9 cellular contexts compared by ENCODE assay signal in genomic region chr3:197372076-197372661, GRCh38.
A peak's percentile ranks its signal among the peaks of the same experiment; 100 is the strongest.
DNase-seq lines count a peak whose midpoint lies in the region; ATAC-seq and TF ChIP-seq lines count a peak whose summit lies in the region.
"Had no signal": no experiment of that assay in that cellular context is flagged by ENCODE, and none has a peak within 500 bp of the region (broad histone marks: within the 10 kb centered on the region; RNA-seq: fewer than 3 reads in every experiment).

No MANE protein-coding gene starts in this region.

- TSS peak; percentile 93 for BruUV-seq in mammary epithelial cell (replicated peaks; lab: Mats Ljungman, UMichigan)

- no peak overlapping the region for H2BK5ac ChIP-seq in mesendoderm (ENCODE audit: low read length)

- no peak overlapping the region for H2AK5ac ChIP-seq in mesendoderm (ENCODE audit: low read length)

- H3K36me3 Mint-ChIP-seq in activated T-helper 1 cell treated with anti-CD3 and anti-CD28 coated beads, Interleukin-12 subunit alpha, Interleukin-12 subunit beta, Interleukin-2, Interleukin-4 antibody, amounts not matched to agents 30 ng/mL and 10 ng/mL and 1 ng/mL, durations not matched to agents 14 hours and 24 hours and 36 hours (ENCODE audit: low read depth): no peaks in the 10 kb centered on the region

- CTCF ChIA-PET in mammary epithelial cell (lab: Charles Lee; ENCODE audit: low non-redundant PET): no interaction called here

- intact Hi-C loops in mammary epithelial cell (cut with micrococcal nuclease): loop anchor here (1.0 to 5.0 kb wide), 3 partner anchors 22 to 80 kb away; partner anchors contain the start of gene DLG1
- intact Hi-C loops in activated T-helper 1 cell treated with anti-CD3 and anti-CD28 coated beads, Interleukin-12 subunit alpha, Interleukin-12 subunit beta, Interleukin-2, Interleukin-4 antibody, amounts not matched to agents 30 ng/mL and 10 ng/mL and 1 ng/mL, durations not matched to agents 14 hours and 24 hours and 36 hours (cut with micrococcal nuclease): no loop called here

- H3K4me1 ChIP-seq in mammary epithelial cell (ENCODE audit: insufficient read depth, low read length): peaks cover 56% of the 10 kb centered on the region
- H3K4me1 ChIP-seq in mesendoderm (ENCODE audit: control insufficient read depth, low read depth, low read length): peaks cover 8% of the 10 kb centered on the region

- no peak for TF ChIP-seq CTCF in mammary epithelial cell (conservative IDR thresholded peaks at IDR 0.05 in 1 of 2, IDR thresholded peaks at IDR 0.05 in 1 of 2; ENCODE audit: extremely low read depth in 1 of 2, insufficient read depth in 1 of 2, low read depth in 1 of 2, low read length in 2 of 2)

- H3K4ac ChIP-seq in mesendoderm (ENCODE audit: low read depth, low read length): no peak overlapping the region

- H3K9ac ChIP-seq in mammary epithelial cell (ENCODE audit: insufficient read depth, low read length) (peak overlapping the region; percentile 33), mesendoderm (ENCODE audit: low read length) (no peak overlapping the region)

- H2AFZ ChIP-seq in mammary epithelial cell (ENCODE audit: low read depth, low read length): peak overlapping the region; percentile 43

- ATAC-seq in GM18517 (IDR thresholded peaks at IDR 0.05; ENCODE audit: unreplicated experiment): no peak
- no peak for ATAC-seq in GM18867 (IDR thresholded peaks at IDR 0.05; ENCODE audit: unreplicated experiment)

- in situ Hi-C loops in ACHN (cut with HindIII; ENCODE audit: low pct_ligation_motif_present, low pct_unique_long_range_greater_than_20kb, low sequenced_read_pairs): no loop called here
- in situ Hi-C loops in mammary epithelial cell (cut with MboI; ENCODE audit: low sequenced_read_pairs in 2 of 2): loop anchor here in 1 of 2 donors (5.0 kb wide), 1 partner anchor 75 kb away; the partner anchor contains the start of gene DLG1

- H3K27ac Mint-ChIP-seq in activated T-helper 1 cell treated with anti-CD3 and anti-CD28 coated beads, Interleukin-12 subunit alpha, Interleukin-12 subunit beta, Interleukin-2, Interleukin-4 antibody, amounts not matched to agents 30 ng/mL and 10 ng/mL and 1 ng/mL, durations not matched to agents 14 hours and 24 hours and 36 hours: no peak overlapping the region

- no peak overlapping the region for H4K5ac ChIP-seq in mesendoderm (ENCODE audit: low read length)

- H4K20me1 ChIP-seq in mammary epithelial cell (ENCODE audit: insufficient read depth, low read length): no peaks in the 10 kb centered on the region

- H3K9me3 ChIP-seq in mammary epithelial cell (replicated peaks; ENCODE audit: insufficient read depth, low read length): no peaks in the 10 kb centered on the region

- H3K9me3 Mint-ChIP-seq in activated T-helper 1 cell treated with anti-CD3 and anti-CD28 coated beads, Interleukin-12 subunit alpha, Interleukin-12 subunit beta, Interleukin-2, Interleukin-4 antibody, amounts not matched to agents 30 ng/mL and 10 ng/mL and 1 ng/mL, durations not matched to agents 14 hours and 24 hours and 36 hours: no peaks in the 10 kb centered on the region

- dilution Hi-C loops in mammary epithelial cell (cut with HindIII; ENCODE audit: low sequenced_read_pairs): no loop called here

- H3K27me3 Mint-ChIP-seq in activated T-helper 1 cell treated with anti-CD3 and anti-CD28 coated beads, Interleukin-12 subunit alpha, Interleukin-12 subunit beta, Interleukin-2, Interleukin-4 antibody, amounts not matched to agents 30 ng/mL and 10 ng/mL and 1 ng/mL, durations not matched to agents 14 hours and 24 hours and 36 hours (ENCODE audit: insufficient read depth): peaks cover 4% of the 10 kb centered on the region

- H3K4me2 ChIP-seq in mammary epithelial cell (ENCODE audit: insufficient read depth, low read depth, low read length) (peak overlapping the region; percentile 44), mesendoderm (ENCODE audit: low read length) (no peak overlapping the region)

- H3K56ac ChIP-seq in mesendoderm (ENCODE audit: low read length): no peak overlapping the region

- H2BK15ac ChIP-seq in mesendoderm (replicated peaks; ENCODE audit: low read depth): no peak overlapping the region

- H3K27me3 ChIP-seq in mammary epithelial cell (ENCODE audit: insufficient read depth, low read length) (no peaks in the 10 kb centered on the region), mesendoderm (ENCODE audit: insufficient read depth, low read length, poor library complexity) (no peaks in the 10 kb centered on the region)

- no peak overlapping the region for H4K8ac ChIP-seq in mesendoderm (ENCODE audit: low read depth, low read length)

- no peak overlapping the region for H3K18ac ChIP-seq in mesendoderm (ENCODE audit: low read length)

- H3K36me3 ChIP-seq in mammary epithelial cell (ENCODE audit: insufficient read depth, low read length) (no peaks in the 10 kb centered on the region), mesendoderm (ENCODE audit: control insufficient read depth, insufficient read depth, low read length) (no peaks in the 10 kb centered on the region)

- no peak overlapping the region for H3K23ac ChIP-seq in mesendoderm (ENCODE audit: low read length)

- no peak overlapping the region for H3K4me3 Mint-ChIP-seq in activated T-helper 1 cell treated with anti-CD3 and anti-CD28 coated beads, Interleukin-12 subunit alpha, Interleukin-12 subunit beta, Interleukin-2, Interleukin-4 antibody, amounts not matched to agents 30 ng/mL and 10 ng/mL and 1 ng/mL, durations not matched to agents 14 hours and 24 hours and 36 hours

- under 1% methylated on average over 7 of the region's 7 CpGs for WGBS in mammary epithelial cell (ENCODE audit: low coverage, missing lambda C conversion rate)
- no CpG with 5 or more reads among the region's 7 CpGs for WGBS in mesendoderm (ENCODE audit: extremely low coverage, insufficient coverage, low lambda C conversion rate)

- H2BK120ac ChIP-seq in mesendoderm (ENCODE audit: low read depth, low read length): no peak overlapping the region

- H3K79me1 ChIP-seq in mesendoderm (ENCODE audit: low read length): no peaks in the 10 kb centered on the region

- H3K4me1 Mint-ChIP-seq in activated T-helper 1 cell treated with anti-CD3 and anti-CD28 coated beads, Interleukin-12 subunit alpha, Interleukin-12 subunit beta, Interleukin-2, Interleukin-4 antibody, amounts not matched to agents 30 ng/mL and 10 ng/mL and 1 ng/mL, durations not matched to agents 14 hours and 24 hours and 36 hours (ENCODE audit: low read depth): no peaks in the 10 kb centered on the region

- no peaks in the 10 kb centered on the region for H3K79me2 ChIP-seq in mammary epithelial cell (ENCODE audit: insufficient read depth, low read length)
- H3K79me2 ChIP-seq in mesendoderm (ENCODE audit: control insufficient read depth, insufficient read depth, low read length): no peaks in the 10 kb centered on the region

- peak overlapping the region; percentile 63 for H3K27ac ChIP-seq in mammary epithelial cell (ENCODE audit: insufficient read depth, low read depth, low read length)
- no peak overlapping the region for H3K27ac ChIP-seq in mesendoderm (ENCODE audit: low read depth, low read length)

- no peak overlapping the region for H3K4me3 ChIP-seq in mammary epithelial cell (replicated peaks in 1 of 3; ENCODE audit: insufficient read depth in 1 of 3, low read depth in 2 of 3, low read length in 3 of 3)
- no peak overlapping the region for H3K4me3 ChIP-seq in mesendoderm (ENCODE audit: low read length)

- DNase-seq in ACHN: peak; percentile 55
- peak; percentile 80 for DNase-seq in HT1080 (ENCODE audit: low read depth)
- DNase-seq in mammary epithelial cell: peak; percentile 93
- peak; percentile 80 for DNase-seq in mesendoderm
- DNase-seq in foreskin melanocyte: no peak
- no peak for DNase-seq in activated T-helper 1 cell treated with anti-CD3 and anti-CD28 coated beads, Interleukin-12 subunit alpha, Interleukin-12 subunit beta, Interleukin-2, Interleukin-4 antibody, amounts not matched to agents 30 ng/mL and 10 ng/mL and 1 ng/mL, durations not matched to agents 14 hours and 24 hours and 36 hours (ENCODE audit: low spot score)
- DNase-seq: activated CD4-positive, alpha-beta T cell treated with anti-CD3 and anti-CD28 coated beads for 48 hours had no signal

Comparison
In these comparisons a context has a peak if more than half of its experiments do, and no peak if none do; other contexts are left out.
1. DNase-seq: peak in ACHN (single experiment), HT1080 (single experiment), mammary epithelial cell (single experiment) and mesendoderm (single experiment); none in foreskin melanocyte (single experiment) and activated T-helper 1 cell treated with anti-CD3 and anti-CD28 coated beads, Interleukin-12 subunit alpha, Interleukin-12 subunit beta, Interleukin-2, Interleukin-4 antibody, amounts not matched to agents 30 ng/mL and 10 ng/mL and 1 ng/mL, durations not matched to agents 14 hours and 24 hours and 36 hours (single experiment).